8 cellular contexts compared by ENCODE assay signal in genomic region chr14:68795602-68796417, GRCh38. TPM values are rescaled to one million over a fixed set of nuclear protein-coding genes. Genes with fewer than 3 reads are reported as not detected.
DNase-seq lines count a peak whose midpoint lies in the region; ATAC-seq and TF ChIP-seq lines count a peak whose summit lies in the region.

No MANE protein-coding gene starts in this region.

- peaks cover 41% of the 10 kb centered on the region for H3K79me2 ChIP-seq in OCI-LY3 (ENCODE audit: low read length)

- H3K27me3 ChIP-seq in OCI-LY3 (ENCODE audit: low read depth, low read length) = no peaks in the 10 kb centered on the region
- H3K27me3 ChIP-seq in testis = no peaks in the 10 kb centered on the region

- H3K27ac ChIP-seq in OCI-LY3 (ENCODE audit: low read length) (peak overlapping the region; percentile 92), testis (peak overlapping the region; percentile 99 to 100)

- H3K4me3 ChIP-seq in AG10803 (ENCODE audit: low read length) = peak overlapping the region; percentile 100
- H3K4me3 ChIP-seq in OCI-LY3 (ENCODE audit: low read length) = peak overlapping the region; percentile 89
- peak overlapping the region; percentile 99 for H3K4me3 ChIP-seq in fibroblast of the aortic adventitia (ENCODE audit: low read depth, low read length)
- peak overlapping the region; percentile 81 to 92 for H3K4me3 ChIP-seq in testis

- H3K4me2 ChIP-seq in OCI-LY3 (ENCODE audit: low read length) = peak overlapping the region; percentile 81

- H3K4me1 ChIP-seq in OCI-LY3 (ENCODE audit: low read length) (peaks cover 38% of the 10 kb centered on the region), testis (peaks cover 4% of the 10 kb centered on the region)

- DNase-seq in AG10803 (ENCODE audit: low read depth) = peak; percentile 80
- peak; percentile 71 for DNase-seq in activated T-helper 9 cell treated with anti-CD3 and anti-CD28 coated beads, Interleukin-2, amount 50 U/mL, for 16 hours (ENCODE audit: low read depth)
- peak; percentile 86 for DNase-seq in fibroblast of the aortic adventitia (ENCODE audit: low read depth)
- DNase-seq in neural crest cell (ENCODE audit: low read depth, low spot score) = no peak
- peak; percentile 83 for DNase-seq in testis

- no peak overlapping the region; the same call in 1 of the 2 replicates for H2AFZ ChIP-seq in OCI-LY3 (ENCODE audit: low read depth, low read length)

- peak overlapping the region; percentile 98 for H3K4me3 Mint-ChIP-seq in neural crest cell

- peak overlapping the region; percentile 99 for H3K9ac ChIP-seq in OCI-LY3 (ENCODE audit: low read length)

- peaks cover 47% of the 10 kb centered on the region for H3K4me1 Mint-ChIP-seq in neural crest cell

- intact Hi-C loops in testis (cut with DNase I; ENCODE audit: low total_unique reads) = loop anchor here (10.0 kb wide), 1 partner anchor 251 kb away; no protein-coding TSS in a partner anchor

- peak; percentile 31 for ATAC-seq in GM18861 (IDR thresholded peaks at IDR 0.05; ENCODE audit: unreplicated experiment)
- peak; percentile 40 for ATAC-seq in HG03095 (IDR thresholded peaks at IDR 0.05; ENCODE audit: unreplicated experiment)

- peaks cover 14% of the 10 kb centered on the region for H3K36me3 ChIP-seq in OCI-LY3 (replicated peaks; ENCODE audit: low read depth, low read length)
- H3K36me3 ChIP-seq in testis (ENCODE audit: low read depth, missing control alignments) = no peaks in the 10 kb centered on the region

- peaks cover 36% of the 10 kb centered on the region for H3K27me3 Mint-ChIP-seq in neural crest cell (ENCODE audit: low read depth)

- H3K9me3 ChIP-seq in OCI-LY3 (ENCODE audit: insufficient read depth, low read length) (peaks cover 4% of the 10 kb centered on the region; the same call in 1 of the 2 replicates), testis (no peaks in the 10 kb centered on the region)

- peaks cover 11% of the 10 kb centered on the region for H4K20me1 ChIP-seq in OCI-LY3 (ENCODE audit: insufficient read depth, low read length)

- 0 to 1% methylated on average over 25 to 69 of the region's 69 CpGs for WGBS in testis, 2 donors

- H3K27ac Mint-ChIP-seq in neural crest cell (ENCODE audit: unreplicated experiment) = peak overlapping the region; percentile 96

- peak; percentile 50; the same call in 1 of the 2 replicates for TF ChIP-seq CTCF in AG10803 (conservative IDR thresholded peaks at IDR 0.05; ENCODE audit: low read length)
- TF ChIP-seq CTCF in OCI-LY3 (IDR thresholded peaks at IDR 0.05; ENCODE audit: low read depth, low read length) = peak; percentile 41
- TF ChIP-seq CTCF in fibroblast of the aortic adventitia (IDR thresholded peaks at IDR 0.05; ENCODE audit: insufficient read depth, low read length) = peak; percentile 74
- peak; percentile 80 for TF ChIP-seq CTCF in neural crest cell (conservative IDR thresholded peaks at IDR 0.05)
- TF ChIP-seq CTCF in testis (IDR thresholded peaks at IDR 0.05) = peak; percentile 81 to 93 (median 91)

- peaks cover 4% of the 10 kb centered on the region for H3K9me3 Mint-ChIP-seq in neural crest cell

- no peak for TF ChIP-seq POLR2A in testis (IDR thresholded peaks at IDR 0.05)

- H3K36me3 Mint-ChIP-seq in neural crest cell (ENCODE audit: low read depth) = peaks cover 26% of the 10 kb centered on the region

RNA-seq across cellular contexts. Expression of gene ZFP36L1, which starts 2.9 kb away (rescaled TPM):
- total RNA-seq in fibroblast of the aortic adventitia (ENCODE audit: low replicate concordance) (24.1 and 53.8 TPM in 2 replicates), neural crest cell (289 and 298 TPM in 2 replicates), testis (100 to 1,000 TPM; 176 to 301 TPM)
- polyA plus RNA-seq in testis (ENCODE audit: insufficient read depth, low read depth, low replicate concordance) = 120 TPM

Comparison
In these comparisons a context has a peak if more than half of its experiments do, and no peak if none do; other contexts are left out.
1. CTCF ChIP-seq: peak in every context shown above with its lines; median percentile 91 in testis; 80 in neural crest cell; 74 in fibroblast of the aortic adventitia; 50 in AG10803; 41 in OCI-LY3.